ENCODE assay signal across 16 cellular contexts in the genomic region with DNA sequence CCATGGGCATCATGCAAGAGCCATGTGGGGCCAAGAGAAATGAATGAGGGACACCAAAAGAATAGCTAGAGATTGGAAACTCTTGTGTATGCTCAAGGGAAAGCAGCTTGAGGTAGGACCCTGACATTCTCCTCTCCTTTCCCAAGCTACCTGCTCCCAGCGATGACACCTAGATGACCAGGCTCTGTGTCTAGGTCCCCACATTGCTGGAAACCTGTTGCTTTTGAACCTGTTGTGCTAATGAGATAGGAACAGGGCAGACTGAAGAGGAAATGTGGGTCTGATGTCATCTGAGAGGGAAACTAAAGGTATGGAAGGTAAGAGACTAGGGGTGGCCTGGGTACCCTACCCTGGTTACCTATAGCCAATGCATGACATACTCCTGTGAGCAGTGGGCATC. TPM values are rescaled to one million over a fixed set of nuclear protein-coding genes. Genes with fewer than 3 reads are reported as not detected.
"Had no signal": no experiment of that assay in that cellular context is flagged by ENCODE, and none has a peak within 500 bp of the region (broad histone marks: within the 10 kb centered on the region; RNA-seq: fewer than 3 reads in every experiment).

No MANE protein-coding gene starts in this region.

- H3K4me1 ChIP-seq: foreskin keratinocyte, neural progenitor cell had no signal

- H3K27ac ChIP-seq: foreskin keratinocyte, left ventricle myocardium inferior, lower lobe of right lung, neural progenitor cell, pancreas had no signal

- H3K36me3 ChIP-seq: left ventricle myocardium inferior, lower lobe of right lung, neural progenitor cell, pancreas had no signal

- H3K27me3 ChIP-seq: neural progenitor cell, pancreas had no signal

- H3K4me3 ChIP-seq: left ventricle myocardium inferior, neural progenitor cell, pancreas had no signal

- DNase-seq: cerebellar nuclear complex; dermis blood vessel endothelial cell; erythroblast; foreskin keratinocyte; kidney; left cardiac atrium; left ventricle myocardium inferior; lower lobe of right lung; pancreas; right cardiac atrium; small intestine; stimulated activated CD4-positive, alpha-beta T cell treated with anti-CD3 and anti-CD28 coated beads, Interleukin-4, amount 100 ng/mL, for 1 hour; stimulated activated CD8-positive, alpha-beta memory T cell treated with anti-CD3 and anti-CD28 coated beads, Interleukin-4, amount 100 ng/mL, for 48 hours; trophoblast cell had no signal

- H3K9me3 ChIP-seq: left ventricle myocardium inferior, lower lobe of right lung, pancreas had no signal

- H3K9ac ChIP-seq: neural progenitor cell had no signal

RNA-seq across cellular contexts. Expression of gene FMOD, which starts 1.8 kb away (rescaled TPM):
- total RNA-seq: natural killer cell treated with Interleukin-12 subunit alpha and Interleukin-12 subunit beta and Interleukin-15 and Interleukin-18, amount 100 ng/mL, for 72 hours had no signal
